In the genomic region with DNA sequence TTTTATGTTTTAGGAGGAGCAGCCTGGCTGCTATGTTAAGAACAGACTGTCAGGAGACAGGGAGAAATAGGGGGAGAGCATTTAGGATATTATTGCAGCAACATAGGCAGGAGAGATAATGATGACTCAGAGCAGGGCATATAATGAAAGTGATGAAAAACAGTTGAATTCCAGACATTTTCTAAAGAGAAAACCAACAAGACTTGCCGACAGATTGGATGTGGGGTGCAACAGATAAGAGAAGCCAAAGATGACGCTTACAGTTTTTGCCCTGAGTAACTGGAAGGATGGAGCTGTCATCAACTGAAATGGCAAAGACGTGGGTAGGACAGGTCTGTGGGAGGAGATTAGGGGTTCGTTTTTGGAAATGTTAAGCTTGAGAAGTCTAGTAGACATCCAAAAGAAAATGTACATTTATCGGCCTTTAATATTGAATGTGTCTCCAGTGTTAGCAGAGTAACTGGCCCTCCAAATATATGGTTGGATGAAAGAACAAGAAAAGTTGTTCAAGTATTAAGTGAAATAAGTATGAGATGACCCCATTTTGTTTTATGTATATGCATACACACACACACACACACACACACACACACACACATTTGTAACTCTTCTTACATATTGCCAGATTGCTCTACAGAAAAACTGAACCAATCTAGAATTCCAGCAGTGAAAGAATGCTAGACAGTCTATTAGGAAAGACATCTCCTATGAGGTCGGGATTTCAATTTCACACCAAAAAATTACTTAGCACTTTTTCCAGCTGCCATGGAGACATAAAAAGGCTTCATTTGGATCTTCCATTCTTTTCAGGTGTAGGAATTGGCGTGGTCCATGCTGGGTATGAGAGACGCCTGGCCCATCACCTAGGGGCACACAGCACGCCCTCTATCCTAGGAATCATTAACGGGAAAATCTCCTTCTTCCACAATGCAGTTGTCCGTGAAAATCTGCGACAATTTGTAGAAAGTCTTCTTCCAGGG, we compare ENCODE assay signal across 1 cellular context.
TF ChIP-seq lines count a peak whose summit lies in the region.

No MANE protein-coding gene starts in this region.

TF ChIP-seq in K562, 482 proteins besides CTCF, POLR2A, EP300 and RAD21 (continued from another document and continues in another):
- TF ChIP-seq KAT8 (IDR thresholded peaks at IDR 0.05; ENCODE audit: low read depth) (0 out of 2 replicates have a peak, but pooled peaks have one; percentile 18), NONO (IDR thresholded peaks at IDR 0.05; ENCODE audit: low read depth in 2 of 2, low read length in 1 of 2) (peak in 1 of 2 experiments; percentile 88; a peak in 1 of 4 replicates), CREM (IDR thresholded peaks at IDR 0.05; ENCODE audit: low read depth) (peak; percentile 94), GATA2 (CRISPR knock-in tag; IDR thresholded peaks at IDR 0.05) (peak; percentile 92), RFX1 (IDR thresholded peaks at IDR 0.05) (peak; percentile 32; the same call in 1 of the 2 replicates), ETV6 (IDR thresholded peaks at IDR 0.05; ENCODE audit: borderline replicate concordance in 1 of 2, low read depth in 2 of 2, low read length in 1 of 2) (0 out of 4 replicates have a peak, but pooled peaks of 1 of the 2 experiments have one; percentile 39), ETV6 (CRISPR knock-in tag; IDR thresholded peaks at IDR 0.05; ENCODE audit: borderline replicate concordance) (no peak), ETV5 (CRISPR knock-in tag; IDR thresholded peaks at IDR 0.05; ENCODE audit: low read depth) (0 out of 2 replicates have a peak, but pooled peaks have one; percentile 37), TEAD4 (IDR thresholded peaks at IDR 0.05; ENCODE audit: low read length) (peak; percentile 99), TEAD4 (CRISPR knock-in tag; IDR thresholded peaks at IDR 0.05; ENCODE audit: borderline replicate concordance) (no peak), MEIS2 (IDR thresholded peaks at IDR 0.05; ENCODE audit: partially characterized antibody) (peak; percentile 100), ZSCAN32 (CRISPR knock-in tag; IDR thresholded peaks at IDR 0.05) (no peak), STAT5B (CRISPR knock-in tag; IDR thresholded peaks at IDR 0.05) (no peak), ZNF589 (CRISPR knock-in tag; IDR thresholded peaks at IDR 0.05; ENCODE audit: low read depth) (peak; percentile 95), TARDBP (IDR thresholded peaks at IDR 0.05) (peak; percentile 67; the same call in 1 of the 2 replicates), HDAC1 (IDR thresholded peaks at IDR 0.05) (peak; percentile 73 to 98), OTX1 (CRISPR knock-in tag; IDR thresholded peaks at IDR 0.05) (0 out of 2 replicates have a peak, but pooled peaks have one; percentile 55), ZSCAN29 (IDR thresholded peaks at IDR 0.05) (0 out of 2 replicates have a peak, but pooled peaks have one; percentile 31), TRIM24 (IDR thresholded peaks at IDR 0.05) (peak; percentile 91 to 95), SMARCC2 (IDR thresholded peaks at IDR 0.05; ENCODE audit: low read depth) (peak; percentile 100), RBBP5 (IDR thresholded peaks at IDR 0.05; ENCODE audit: borderline replicate concordance, insufficient read depth, low read length, poor library complexity, severe bottlenecking) (peak; percentile 14), SMAD2 (IDR thresholded peaks at IDR 0.05; ENCODE audit: low read depth, low read length) (no peak)
- TF ChIP-seq, protein P1, sequence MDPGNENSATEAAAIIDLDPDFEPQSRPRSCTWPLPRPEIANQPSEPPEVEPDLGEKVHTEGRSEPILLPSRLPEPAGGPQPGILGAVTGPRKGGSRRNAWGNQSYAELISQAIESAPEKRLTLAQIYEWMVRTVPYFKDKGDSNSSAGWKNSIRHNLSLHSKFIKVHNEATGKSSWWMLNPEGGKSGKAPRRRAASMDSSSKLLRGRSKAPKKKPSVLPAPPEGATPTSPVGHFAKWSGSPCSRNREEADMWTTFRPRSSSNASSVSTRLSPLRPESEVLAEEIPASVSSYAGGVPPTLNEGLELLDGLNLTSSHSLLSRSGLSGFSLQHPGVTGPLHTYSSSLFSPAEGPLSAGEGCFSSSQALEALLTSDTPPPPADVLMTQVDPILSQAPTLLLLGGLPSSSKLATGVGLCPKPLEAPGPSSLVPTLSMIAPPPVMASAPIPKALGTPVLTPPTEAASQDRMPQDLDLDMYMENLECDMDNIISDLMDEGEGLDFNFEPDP (CRISPR knock-in tag; IDR thresholded peaks at IDR 0.05), result no peak
- TF ChIP-seq, protein P2, sequence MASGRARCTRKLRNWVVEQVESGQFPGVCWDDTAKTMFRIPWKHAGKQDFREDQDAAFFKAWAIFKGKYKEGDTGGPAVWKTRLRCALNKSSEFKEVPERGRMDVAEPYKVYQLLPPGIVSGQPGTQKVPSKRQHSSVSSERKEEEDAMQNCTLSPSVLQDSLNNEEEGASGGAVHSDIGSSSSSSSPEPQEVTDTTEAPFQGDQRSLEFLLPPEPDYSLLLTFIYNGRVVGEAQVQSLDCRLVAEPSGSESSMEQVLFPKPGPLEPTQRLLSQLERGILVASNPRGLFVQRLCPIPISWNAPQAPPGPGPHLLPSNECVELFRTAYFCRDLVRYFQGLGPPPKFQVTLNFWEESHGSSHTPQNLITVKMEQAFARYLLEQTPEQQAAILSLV (tag; IDR thresholded peaks at IDR 0.05), result peak; percentile 51; the same call in 1 of the 2 replicates
- TF ChIP-seq, protein P3, sequence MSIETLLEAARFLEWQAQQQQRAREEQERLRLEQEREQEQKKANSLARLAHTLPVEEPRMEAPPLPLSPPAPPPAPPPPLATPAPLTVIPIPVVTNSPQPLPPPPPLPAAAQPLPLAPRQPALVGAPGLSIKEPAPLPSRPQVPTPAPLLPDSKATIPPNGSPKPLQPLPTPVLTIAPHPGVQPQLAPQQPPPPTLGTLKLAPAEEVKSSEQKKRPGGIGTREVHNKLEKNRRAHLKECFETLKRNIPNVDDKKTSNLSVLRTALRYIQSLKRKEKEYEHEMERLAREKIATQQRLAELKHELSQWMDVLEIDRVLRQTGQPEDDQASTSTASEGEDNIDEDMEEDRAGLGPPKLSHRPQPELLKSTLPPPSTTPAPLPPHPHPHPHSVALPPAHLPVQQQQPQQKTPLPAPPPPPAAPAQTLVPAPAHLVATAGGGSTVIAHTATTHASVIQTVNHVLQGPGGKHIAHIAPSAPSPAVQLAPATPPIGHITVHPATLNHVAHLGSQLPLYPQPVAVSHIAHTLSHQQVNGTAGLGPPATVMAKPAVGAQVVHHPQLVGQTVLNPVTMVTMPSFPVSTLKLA (conservative IDR thresholded peaks at IDR 0.05), result peak; percentile 49 to 88; a peak in 3 of 4 replicates
- TF ChIP-seq, protein P4, sequence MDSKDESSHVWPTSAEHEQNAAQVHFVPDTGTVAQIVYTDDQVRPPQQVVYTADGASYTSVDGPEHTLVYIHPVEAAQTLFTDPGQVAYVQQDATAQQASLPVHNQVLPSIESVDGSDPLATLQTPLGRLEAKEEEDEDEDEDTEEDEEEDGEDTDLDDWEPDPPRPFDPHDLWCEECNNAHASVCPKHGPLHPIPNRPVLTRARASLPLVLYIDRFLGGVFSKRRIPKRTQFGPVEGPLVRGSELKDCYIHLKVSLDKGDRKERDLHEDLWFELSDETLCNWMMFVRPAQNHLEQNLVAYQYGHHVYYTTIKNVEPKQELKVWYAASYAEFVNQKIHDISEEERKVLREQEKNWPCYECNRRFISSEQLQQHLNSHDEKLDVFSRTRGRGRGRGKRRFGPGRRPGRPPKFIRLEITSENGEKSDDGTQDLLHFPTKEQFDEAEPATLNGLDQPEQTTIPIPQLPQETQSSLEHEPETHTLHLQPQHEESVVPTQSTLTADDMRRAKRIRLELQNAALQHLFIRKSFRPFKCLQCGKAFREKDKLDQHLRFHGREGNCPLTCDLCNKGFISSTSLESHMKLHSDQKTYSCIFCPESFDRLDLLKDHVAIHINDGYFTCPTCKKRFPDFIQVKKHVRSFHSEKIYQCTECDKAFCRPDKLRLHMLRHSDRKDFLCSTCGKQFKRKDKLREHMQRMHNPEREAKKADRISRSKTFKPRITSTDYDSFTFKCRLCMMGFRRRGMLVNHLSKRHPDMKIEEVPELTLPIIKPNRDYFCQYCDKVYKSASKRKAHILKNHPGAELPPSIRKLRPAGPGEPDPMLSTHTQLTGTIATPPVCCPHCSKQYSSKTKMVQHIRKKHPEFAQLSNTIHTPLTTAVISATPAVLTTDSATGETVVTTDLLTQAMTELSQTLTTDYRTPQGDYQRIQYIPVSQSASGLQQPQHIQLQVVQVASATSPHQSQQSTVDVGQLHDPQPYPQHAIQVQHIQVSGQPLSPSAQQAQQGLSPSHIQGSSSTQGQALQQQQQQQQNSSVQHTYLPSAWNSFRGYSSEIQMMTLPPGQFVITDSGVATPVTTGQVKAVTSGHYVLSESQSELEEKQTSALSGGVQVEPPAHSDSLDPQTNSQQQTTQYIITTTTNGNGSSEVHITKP (IDR thresholded peaks at IDR 0.05; ENCODE audit: partially characterized antibody), result peak; percentile 60
- TF ChIP-seq, protein P5, sequence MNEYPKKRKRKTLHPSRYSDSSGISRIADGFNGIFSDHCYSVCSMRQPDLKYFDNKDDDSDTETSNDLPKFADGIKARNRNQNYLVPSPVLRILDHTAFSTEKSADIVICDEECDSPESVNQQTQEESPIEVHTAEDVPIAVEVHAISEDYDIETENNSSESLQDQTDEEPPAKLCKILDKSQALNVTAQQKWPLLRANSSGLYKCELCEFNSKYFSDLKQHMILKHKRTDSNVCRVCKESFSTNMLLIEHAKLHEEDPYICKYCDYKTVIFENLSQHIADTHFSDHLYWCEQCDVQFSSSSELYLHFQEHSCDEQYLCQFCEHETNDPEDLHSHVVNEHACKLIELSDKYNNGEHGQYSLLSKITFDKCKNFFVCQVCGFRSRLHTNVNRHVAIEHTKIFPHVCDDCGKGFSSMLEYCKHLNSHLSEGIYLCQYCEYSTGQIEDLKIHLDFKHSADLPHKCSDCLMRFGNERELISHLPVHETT (CRISPR knock-in tag; conservative IDR thresholded peaks at IDR 0.05 in 1 of 2, IDR thresholded peaks at IDR 0.05 in 1 of 2), result peak in 1 of 2 experiments; percentile 70; a peak in 2 of 4 replicates
- TF ChIP-seq, protein P6, sequence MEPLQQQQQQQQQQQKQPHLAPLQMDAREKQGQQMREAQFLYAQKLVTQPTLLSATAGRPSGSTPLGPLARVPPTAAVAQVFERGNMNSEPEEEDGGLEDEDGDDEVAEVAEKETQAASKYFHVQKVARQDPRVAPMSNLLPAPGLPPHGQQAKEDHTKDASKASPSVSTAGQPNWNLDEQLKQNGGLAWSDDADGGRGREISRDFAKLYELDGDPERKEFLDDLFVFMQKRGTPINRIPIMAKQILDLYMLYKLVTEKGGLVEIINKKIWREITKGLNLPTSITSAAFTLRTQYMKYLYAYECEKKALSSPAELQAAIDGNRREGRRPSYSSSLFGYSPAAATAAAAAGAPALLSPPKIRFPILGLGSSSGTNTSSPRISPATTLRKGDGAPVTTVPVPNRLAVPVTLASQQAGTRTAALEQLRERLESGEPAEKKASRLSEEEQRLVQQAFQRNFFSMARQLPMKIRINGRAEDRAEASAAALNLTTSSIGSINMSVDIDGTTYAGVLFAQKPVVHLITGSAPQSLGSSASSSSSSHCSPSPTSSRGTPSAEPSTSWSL (CRISPR knock-in tag; IDR thresholded peaks at IDR 0.05; ENCODE audit: borderline replicate concordance), result no peak
- TF ChIP-seq, protein P7, sequence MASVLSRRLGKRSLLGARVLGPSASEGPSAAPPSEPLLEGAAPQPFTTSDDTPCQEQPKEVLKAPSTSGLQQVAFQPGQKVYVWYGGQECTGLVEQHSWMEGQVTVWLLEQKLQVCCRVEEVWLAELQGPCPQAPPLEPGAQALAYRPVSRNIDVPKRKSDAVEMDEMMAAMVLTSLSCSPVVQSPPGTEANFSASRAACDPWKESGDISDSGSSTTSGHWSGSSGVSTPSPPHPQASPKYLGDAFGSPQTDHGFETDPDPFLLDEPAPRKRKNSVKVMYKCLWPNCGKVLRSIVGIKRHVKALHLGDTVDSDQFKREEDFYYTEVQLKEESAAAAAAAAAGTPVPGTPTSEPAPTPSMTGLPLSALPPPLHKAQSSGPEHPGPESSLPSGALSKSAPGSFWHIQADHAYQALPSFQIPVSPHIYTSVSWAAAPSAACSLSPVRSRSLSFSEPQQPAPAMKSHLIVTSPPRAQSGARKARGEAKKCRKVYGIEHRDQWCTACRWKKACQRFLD (CRISPR knock-in tag; IDR thresholded peaks at IDR 0.05), result peak; percentile 73; the same call in 1 of the 2 replicates
